In the genomic region with DNA sequence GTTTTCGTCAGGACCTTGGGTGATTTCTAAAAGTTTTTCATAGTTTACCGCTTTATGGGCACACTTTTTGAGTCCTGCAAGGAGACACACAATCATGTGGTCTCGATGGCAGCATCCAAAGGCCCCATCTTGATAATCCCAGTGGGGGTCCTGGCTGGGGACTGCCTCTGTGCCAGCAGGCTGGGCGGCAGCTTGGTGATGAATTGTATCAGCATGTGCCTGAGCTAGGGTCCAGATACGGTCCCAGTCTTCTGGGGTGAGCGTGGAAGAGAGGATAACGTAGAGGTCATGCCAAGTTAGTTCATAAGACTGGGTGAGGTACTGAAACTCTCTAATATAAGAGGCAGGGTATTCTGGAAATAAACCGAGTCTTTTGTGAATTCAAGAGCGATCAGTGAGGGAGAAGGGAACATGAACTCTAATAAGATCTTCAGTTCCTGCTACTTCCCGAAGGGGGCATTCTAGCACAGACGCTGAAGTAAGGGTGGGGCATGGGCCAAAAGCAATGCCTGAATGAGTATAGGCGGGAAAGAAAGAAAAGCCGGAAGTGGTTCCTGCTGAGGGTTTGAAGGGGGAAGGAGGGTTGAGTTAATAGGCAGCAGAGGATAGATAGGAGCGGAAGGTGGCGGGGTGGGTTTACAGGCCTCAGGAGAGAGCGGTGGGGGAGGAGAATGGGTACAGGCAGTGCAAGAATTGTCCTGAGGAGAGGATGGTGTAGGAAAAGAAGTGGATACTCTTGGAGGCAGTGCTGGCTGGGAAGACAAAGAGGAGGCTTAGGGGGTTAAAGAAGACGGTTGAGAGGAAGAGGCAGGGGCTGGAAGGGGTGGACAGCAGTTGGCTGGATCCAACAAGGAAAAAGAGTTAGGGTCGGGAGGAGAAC, we compare ENCODE assay signal across 1 cellular context.
TF ChIP-seq lines count a peak whose summit lies in the region.

No MANE protein-coding gene starts in this region.

TF ChIP-seq in SK-N-SH, 30 proteins besides CTCF, POLR2A, EP300 and RAD21:
- TF ChIP-seq GABPA (IDR thresholded peaks at IDR 0.05; ENCODE audit: low read depth) (peak; percentile 26; the same call in 1 of the 2 replicates), ELF1 (IDR thresholded peaks at IDR 0.05) (peak; percentile 82), NRF1 (IDR thresholded peaks at IDR 0.05; ENCODE audit: low read depth, low read length) (no peak), FOSL2 (IDR thresholded peaks at IDR 0.05; ENCODE audit: borderline replicate concordance, low read depth) (no peak), SMC3 (IDR thresholded peaks at IDR 0.05; ENCODE audit: low read depth, low read length) (peak; percentile 77), NFIC (IDR thresholded peaks at IDR 0.05; ENCODE audit: borderline replicate concordance) (peak; percentile 16; the same call in 1 of the 2 replicates), POLR2AphosphoS5 (IDR thresholded peaks at IDR 0.05; ENCODE audit: low read depth, low read length) (no peak), CHD2 (IDR thresholded peaks at IDR 0.05; ENCODE audit: low read length, partially characterized antibody) (peak; percentile 50)
- TF ChIP-seq, protein P1, sequence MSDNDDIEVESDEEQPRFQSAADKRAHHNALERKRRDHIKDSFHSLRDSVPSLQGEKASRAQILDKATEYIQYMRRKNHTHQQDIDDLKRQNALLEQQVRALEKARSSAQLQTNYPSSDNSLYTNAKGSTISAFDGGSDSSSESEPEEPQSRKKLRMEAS (IDR thresholded peaks at IDR 0.05; ENCODE audit: low read depth), result 0 out of 2 replicates have a peak, but pooled peaks have one; percentile 29
- TF ChIP-seq, protein P2, sequence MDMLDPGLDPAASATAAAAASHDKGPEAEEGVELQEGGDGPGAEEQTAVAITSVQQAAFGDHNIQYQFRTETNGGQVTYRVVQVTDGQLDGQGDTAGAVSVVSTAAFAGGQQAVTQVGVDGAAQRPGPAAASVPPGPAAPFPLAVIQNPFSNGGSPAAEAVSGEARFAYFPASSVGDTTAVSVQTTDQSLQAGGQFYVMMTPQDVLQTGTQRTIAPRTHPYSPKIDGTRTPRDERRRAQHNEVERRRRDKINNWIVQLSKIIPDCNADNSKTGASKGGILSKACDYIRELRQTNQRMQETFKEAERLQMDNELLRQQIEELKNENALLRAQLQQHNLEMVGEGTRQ (IDR thresholded peaks at IDR 0.05; ENCODE audit: borderline replicate concordance, low read depth, low read length), result no peak
